In the genomic region with DNA sequence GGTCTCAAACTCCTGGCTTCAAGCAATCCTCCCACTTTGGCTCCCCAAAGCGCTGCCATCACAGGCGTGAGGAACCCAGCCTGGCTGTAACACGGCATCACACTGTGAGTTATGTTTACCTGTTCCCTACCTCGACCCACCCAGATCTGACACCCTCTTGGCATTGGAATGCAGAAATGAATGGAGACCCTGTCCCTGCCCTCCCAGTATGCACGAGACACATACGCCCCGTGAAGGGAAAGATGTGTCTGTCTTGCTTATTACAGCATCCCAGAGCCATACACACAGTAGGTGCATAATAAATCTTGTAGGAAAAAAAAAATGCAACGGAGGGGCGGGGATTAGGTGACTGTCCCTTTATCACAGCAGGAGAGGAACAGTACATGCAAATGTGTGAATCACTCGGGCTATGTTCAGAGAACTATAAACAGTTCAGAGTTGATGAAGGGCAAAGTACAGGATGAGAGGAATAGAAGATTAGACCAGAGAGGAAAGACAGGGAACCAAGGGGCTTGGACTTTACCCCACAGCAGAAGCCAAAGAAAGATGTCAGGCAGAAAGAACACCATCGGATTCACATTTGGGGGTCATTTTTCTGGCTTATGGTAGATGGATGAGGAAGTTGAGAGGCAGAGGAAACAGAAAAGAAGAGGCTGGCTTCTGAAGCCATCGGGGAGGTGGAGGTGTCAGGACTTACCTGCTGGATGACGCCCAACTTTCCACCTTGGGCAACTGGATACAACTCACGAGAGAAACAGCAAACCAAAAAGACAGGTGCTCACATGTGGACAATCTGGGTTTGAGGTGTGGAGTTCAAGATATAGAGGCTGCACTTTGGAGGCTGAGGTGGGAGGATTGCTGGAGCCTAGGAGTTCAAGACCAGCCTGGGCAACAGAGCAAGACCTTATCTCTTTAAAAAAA, we compare ENCODE assay signal across 13 cellular contexts.
A peak's percentile ranks its signal among the peaks of the same experiment; 100 is the strongest.
DNase-seq lines count a peak whose midpoint lies in the region; ATAC-seq and TF ChIP-seq lines count a peak whose summit lies in the region.
"Had no signal": no experiment of that assay in that cellular context is flagged by ENCODE, and none has a peak within 500 bp of the region (broad histone marks: within the 10 kb centered on the region; RNA-seq: fewer than 3 reads in every experiment).

No MANE protein-coding gene starts in this region.

- TF ChIP-seq CTCF in CD8-positive, alpha-beta T cell (IDR thresholded peaks at IDR 0.05): no peak
- TF ChIP-seq CTCF in adrenal gland (IDR thresholded peaks at IDR 0.05) (no peak), mucosa of descending colon (IDR thresholded peaks at IDR 0.05) (no peak)

- H3K9me3 Mint-ChIP-seq in CD8-positive, alpha-beta T cell: no peaks in the 10 kb centered on the region

- ATAC-seq in CD8-positive, alpha-beta T cell: no peak
- ATAC-seq in mucosa of descending colon (peak; percentile 68), GM18858 (IDR thresholded peaks at IDR 0.05; ENCODE audit: unreplicated experiment) (no peak), HG02970 (IDR thresholded peaks at IDR 0.05; ENCODE audit: low FRiP score, unreplicated experiment) (no peak), GM18505 (IDR thresholded peaks at IDR 0.05; ENCODE audit: unreplicated experiment) (no peak), HG02763 (IDR thresholded peaks at IDR 0.05; ENCODE audit: unreplicated experiment) (no peak)

- H3K4me3 Mint-ChIP-seq in CD8-positive, alpha-beta T cell: peak overlapping the region; percentile 27

- no peaks in the 10 kb centered on the region for H3K36me3 Mint-ChIP-seq in CD8-positive, alpha-beta T cell

- peaks cover 14% of the 10 kb centered on the region for H3K4me1 Mint-ChIP-seq in CD8-positive, alpha-beta T cell (ENCODE audit: low read depth)

- no peaks in the 10 kb centered on the region for H3K27me3 ChIP-seq in CD8-positive, alpha-beta T cell (ENCODE audit: insufficient read depth, low read length)
- no peaks in the 10 kb centered on the region for H3K27me3 ChIP-seq in adrenal gland

- CTCF ChIA-PET in CD8-positive, alpha-beta T cell (lab: Charles Lee): interaction anchor here (0.8 to 1.3 kb wide), 3 partner anchors 41 to 97 kb away, joined by 3 to 4 read pairs (median 3); no protein-coding TSS in a partner anchor
- CTCF ChIA-PET in HEK293T (lab: Yijun Ruan, JAX): interaction anchor here (0.7 kb wide), 1 partner anchor 153 kb away, joined by 4 read pairs; no protein-coding TSS in a partner anchor

- POLR2A ChIA-PET in CD8-positive, alpha-beta T cell (lab: Charles Lee): no interaction called here
- POLR2A ChIA-PET in HEK293T (lab: Yijun Ruan, JAX): no interaction called here

- no peak overlapping the region for H3K4me3 ChIP-seq in CD8-positive, alpha-beta T cell (ENCODE audit: low read depth, low read length)
- no peak overlapping the region for H3K4me3 ChIP-seq in adrenal gland
- no peak overlapping the region for H3K4me3 ChIP-seq in mucosa of descending colon

- DNase-seq in CD8-positive, alpha-beta T cell: no peak
- no peak for DNase-seq in HEK293T (ENCODE audit: extremely low spot score)
- DNase-seq in adrenal gland: peak in 1 of 7 donors; percentile 43
- DNase-seq in mucosa of descending colon: peak; percentile 60 to 72 (median 63)
- DNase-seq: activated effector memory CD4-positive, alpha-beta T cell treated with anti-CD3 and anti-CD28 coated beads, Interleukin-2, amount 50 U/mL, for 16 hours; NCI-H1436; NCI-H774; stimulated activated naive CD4-positive, alpha-beta T cell had no signal

- intact Hi-C loops in CD8-positive, alpha-beta T cell (cut with DNase I, micrococcal nuclease): loop anchor here (5.0 to 10.0 kb wide), 9 partner anchors 48 to 1107 kb away; a partner anchor contains a TSS
- intact Hi-C loops in adrenal gland (cut with DNase I): loop anchor here in 1 of 2 donors (5.0 to 10.0 kb wide), 2 partner anchors 55 to 92 kb away; a partner anchor contains a TSS
- intact Hi-C loops in mucosa of descending colon (cut with DNase I, micrococcal nuclease): loop anchor here in 1 of 2 donors (10.0 kb wide), 1 partner anchor 95 kb away; a partner anchor contains a TSS

- TF ChIP-seq POLR2A in adrenal gland (IDR thresholded peaks at IDR 0.05) (peak in 1 of 2 donors; percentile 20), GM18505 (IDR thresholded peaks at IDR 0.05; ENCODE audit: borderline replicate concordance, extremely low read depth, insufficient read depth, insufficient read length) (no peak)

- no peaks in the 10 kb centered on the region for H3K36me3 ChIP-seq in CD8-positive, alpha-beta T cell (ENCODE audit: insufficient read depth, low read length)
- no peaks in the 10 kb centered on the region for H3K36me3 ChIP-seq in adrenal gland (replicated peaks in 1 of 2)
- H3K36me3 ChIP-seq in mucosa of descending colon (ENCODE audit: low read depth): no peaks in the 10 kb centered on the region
- H3K36me3 ChIP-seq: neutrophil had no signal

- peaks cover 17% of the 10 kb centered on the region for H3K4me1 ChIP-seq in CD8-positive, alpha-beta T cell (ENCODE audit: insufficient read depth, low read length)
- H3K4me1 ChIP-seq in adrenal gland (replicated peaks in 1 of 2): peaks cover 14 to 42% of the 10 kb centered on the region in 2 donors
- H3K4me1 ChIP-seq in mucosa of descending colon (ENCODE audit: low read depth): peaks cover 34% of the 10 kb centered on the region

- no peak overlapping the region for H3K27ac Mint-ChIP-seq in CD8-positive, alpha-beta T cell

- no peaks in the 10 kb centered on the region for H3K9me3 ChIP-seq in CD8-positive, alpha-beta T cell (ENCODE audit: low read length)
- no peaks in the 10 kb centered on the region for H3K9me3 ChIP-seq in adrenal gland (replicated peaks in 1 of 3)
- H3K9me3 ChIP-seq in mucosa of descending colon: no peaks in the 10 kb centered on the region
- H3K9me3 ChIP-seq: neutrophil had no signal

- no peak overlapping the region for H3K27ac ChIP-seq in CD8-positive, alpha-beta T cell (ENCODE audit: low read depth, low read length)
- H3K27ac ChIP-seq in adrenal gland: peak overlapping the region in 3 of 5 donors; percentile 26 to 61 (median 58)
- H3K27ac ChIP-seq: neutrophil had no signal

- 60 to 72% (median 68%) methylated on average over 11 to 14 of the region's 14 CpGs for WGBS in adrenal gland, 4 donors

- H3K27me3 Mint-ChIP-seq in CD8-positive, alpha-beta T cell (ENCODE audit: low read depth): peaks cover 2% of the 10 kb centered on the region

TF ChIP-seq in HEK293T, 16 proteins besides CTCF, POLR2A, EP300 and RAD21:
- TF ChIP-seq, protein P1, sequence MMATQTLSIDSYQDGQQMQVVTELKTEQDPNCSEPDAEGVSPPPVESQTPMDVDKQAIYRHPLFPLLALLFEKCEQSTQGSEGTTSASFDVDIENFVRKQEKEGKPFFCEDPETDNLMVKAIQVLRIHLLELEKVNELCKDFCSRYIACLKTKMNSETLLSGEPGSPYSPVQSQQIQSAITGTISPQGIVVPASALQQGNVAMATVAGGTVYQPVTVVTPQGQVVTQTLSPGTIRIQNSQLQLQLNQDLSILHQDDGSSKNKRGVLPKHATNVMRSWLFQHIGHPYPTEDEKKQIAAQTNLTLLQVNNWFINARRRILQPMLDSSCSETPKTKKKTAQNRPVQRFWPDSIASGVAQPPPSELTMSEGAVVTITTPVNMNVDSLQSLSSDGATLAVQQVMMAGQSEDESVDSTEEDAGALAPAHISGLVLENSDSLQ (IDR thresholded peaks at IDR 0.05): 0 out of 2 replicates have a peak, but pooled peaks have one; percentile 8
- TF ChIP-seq TARDBP (IDR thresholded peaks at IDR 0.05): no peak

Comparison
In these comparisons a context has a peak if more than half of its experiments do, and no peak if none do; other contexts are left out.
1. DNase-seq: peak in mucosa of descending colon (3 of 3); none in CD8-positive, alpha-beta T cell (0 of 7) and HEK293T (single experiment).